ENCODE assay signal across 10 cellular contexts in the genomic region with DNA sequence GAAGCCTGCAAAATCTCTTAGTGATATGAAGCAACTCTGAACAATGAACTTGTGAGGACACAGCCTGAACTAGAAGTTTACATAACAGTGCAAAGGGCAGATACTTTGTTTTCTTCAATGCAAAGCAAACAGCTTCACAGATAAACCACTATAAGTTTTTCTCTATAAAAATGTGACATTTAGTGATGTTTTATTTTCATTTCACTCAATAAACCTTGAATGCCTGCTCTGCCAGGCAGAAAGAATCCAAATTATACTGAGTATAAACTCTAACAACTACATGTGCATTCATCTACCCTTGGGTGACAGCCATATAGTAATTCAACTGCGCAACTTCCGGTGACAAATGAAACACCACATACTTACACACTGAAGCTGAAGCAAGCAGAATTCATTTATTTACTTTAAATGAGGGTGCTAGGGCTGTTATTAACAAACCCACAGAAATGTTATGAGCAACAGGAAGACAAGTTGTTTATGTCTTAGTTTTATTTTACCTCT. TPM values are rescaled to one million over a fixed set of nuclear protein-coding genes. Genes with fewer than 3 reads are reported as not detected.
A peak's percentile ranks its signal among the peaks of the same experiment; 100 is the strongest.
DNase-seq lines count a peak whose midpoint lies in the region; ATAC-seq and TF ChIP-seq lines count a peak whose summit lies in the region.
"Had no signal": no experiment of that assay in that cellular context is flagged by ENCODE, and none has a peak within 500 bp of the region (broad histone marks: within the 10 kb centered on the region; RNA-seq: fewer than 3 reads in every experiment).

No MANE protein-coding gene starts in this region.

- peaks cover 68% of the 10 kb centered on the region for H3K36me3 Mint-ChIP-seq in CD8-positive, alpha-beta T cell
- H3K36me3 Mint-ChIP-seq in natural killer cell, result peaks cover 6% of the 10 kb centered on the region

- no peaks in the 10 kb centered on the region for H3K27me3 Mint-ChIP-seq in CD8-positive, alpha-beta T cell (ENCODE audit: low read depth)
- no peaks in the 10 kb centered on the region for H3K27me3 Mint-ChIP-seq in natural killer cell (ENCODE audit: low read depth in 2 of 2)

- no peak for TF ChIP-seq POLR2A in GM18505 (IDR thresholded peaks at IDR 0.05; ENCODE audit: borderline replicate concordance, extremely low read depth, insufficient read depth, insufficient read length)

- H3K4me1 Mint-ChIP-seq in CD8-positive, alpha-beta T cell (ENCODE audit: low read depth), result peaks cover 45% of the 10 kb centered on the region
- peaks cover 0 to 9% of the 10 kb centered on the region in 2 donors for H3K4me1 Mint-ChIP-seq in natural killer cell
- H3K4me1 Mint-ChIP-seq: neural crest cell had no signal

- no peak overlapping the region for H3K4me3 Mint-ChIP-seq in CD8-positive, alpha-beta T cell
- no peak overlapping the region for H3K4me3 Mint-ChIP-seq in natural killer cell
- H3K4me3 Mint-ChIP-seq: neural crest cell had no signal

- H3K4me1 ChIP-seq in CD8-positive, alpha-beta T cell (ENCODE audit: insufficient read depth, low read length), result peaks cover 15% of the 10 kb centered on the region
- H3K4me1 ChIP-seq in duodenal mucosa (ENCODE audit: control insufficient read depth in 1 of 2, insufficient read depth in 2 of 2, low read length in 2 of 2), result peaks cover 13 to 17% of the 10 kb centered on the region in 2 donors

- H3K9me3 Mint-ChIP-seq in CD8-positive, alpha-beta T cell, result no peaks in the 10 kb centered on the region
- no peaks in the 10 kb centered on the region for H3K9me3 Mint-ChIP-seq in natural killer cell
- H3K9me3 Mint-ChIP-seq: neural crest cell had no signal

- ATAC-seq in CD8-positive, alpha-beta T cell, result peak; percentile 78
- peak in 2 of 3 donors; percentile 24 to 83 for ATAC-seq in natural killer cell
- ATAC-seq in GM18505 (IDR thresholded peaks at IDR 0.05; ENCODE audit: unreplicated experiment), result no peak

- no peaks in the 10 kb centered on the region for H3K27me3 ChIP-seq in CD8-positive, alpha-beta T cell (ENCODE audit: insufficient read depth, low read length)
- no peaks in the 10 kb centered on the region for H3K27me3 ChIP-seq in duodenal mucosa (ENCODE audit: control insufficient read depth in 1 of 2, insufficient read depth in 2 of 2, low read length in 2 of 2)

- intact Hi-C loops in CD8-positive, alpha-beta T cell (cut with DNase I, micrococcal nuclease), result loop anchor here in 1 of 2 experiments (2.0 kb wide), 1 partner anchor 41 kb away; no protein-coding TSS in a partner anchor
- intact Hi-C loops in natural killer cell (cut with micrococcal nuclease), result no loop called here

- CTCF ChIA-PET in CD8-positive, alpha-beta T cell (lab: Charles Lee), result interaction anchor here (1.0 to 1.4 kb wide), 2 partner anchors 39 to 41 kb away, joined by 3 to 5 read pairs; no protein-coding TSS in a partner anchor

- peak overlapping the region in 1 of 2 donors; percentile 19 for H3K9ac ChIP-seq in duodenal mucosa (ENCODE audit: low read depth in 1 of 2, low read length in 2 of 2)

- peak overlapping the region; percentile 86 for H3K27ac Mint-ChIP-seq in CD8-positive, alpha-beta T cell
- no peak overlapping the region for H3K27ac Mint-ChIP-seq in natural killer cell

- peaks cover 27% of the 10 kb centered on the region for H3K36me3 ChIP-seq in CD8-positive, alpha-beta T cell (ENCODE audit: insufficient read depth, low read length)
- peaks cover 11 to 15% of the 10 kb centered on the region in 2 donors for H3K36me3 ChIP-seq in duodenal mucosa (ENCODE audit: control insufficient read depth in 1 of 2, insufficient read depth in 2 of 2, low read length in 2 of 2)

- H3K9me3 ChIP-seq in CD8-positive, alpha-beta T cell (ENCODE audit: low read length), result no peaks in the 10 kb centered on the region
- no peaks in the 10 kb centered on the region for H3K9me3 ChIP-seq in duodenal mucosa (ENCODE audit: control insufficient read depth in 1 of 2, low read length in 2 of 2)

- POLR2A ChIA-PET in CD8-positive, alpha-beta T cell (lab: Charles Lee), result interaction anchor here (0.9 kb wide), 1 partner anchor 10 kb away, joined by 3 read pairs; a partner anchor contains a TSS

- no peak overlapping the region for H3K4me3 ChIP-seq in CD8-positive, alpha-beta T cell (ENCODE audit: low read depth, low read length)
- no peak overlapping the region for H3K4me3 ChIP-seq in duodenal mucosa (ENCODE audit: low read depth in 1 of 2, low read length in 2 of 2)

- no peak for TF ChIP-seq CTCF in CD8-positive, alpha-beta T cell (IDR thresholded peaks at IDR 0.05)
- TF ChIP-seq CTCF in natural killer cell (IDR thresholded peaks at IDR 0.05), result no peak
- no peak for TF ChIP-seq CTCF in GM10266 (IDR thresholded peaks at IDR 0.05; ENCODE audit: control insufficient read depth, insufficient read depth, low read depth, missing control alignments)

- peak in 1 of 7 experiments; percentile 9 for DNase-seq in CD8-positive, alpha-beta T cell
- peak; percentile 53 for DNase-seq in NCI-H226
- no peak for DNase-seq in natural killer cell
- no peak for DNase-seq in iPS-NIHi11 (ENCODE audit: low spot score)
- DNase-seq in NCI-H82 treated with DMSO at 0.1 percent for 48 hours (lab: John Stamatoyannopoulos, UW; ENCODE audit: unreplicated experiment), result no peak
- no peak for DNase-seq in GM10266 (ENCODE audit: extremely low spot score)
- DNase-seq: activated effector memory CD4-positive, alpha-beta T cell treated with anti-CD3 and anti-CD28 coated beads, Interleukin-2, amount 50 U/mL, for 16 hours had no signal

- H3K27ac ChIP-seq in CD8-positive, alpha-beta T cell (ENCODE audit: low read depth, low read length), result peak overlapping the region; percentile 40
- H3K27ac ChIP-seq in duodenal mucosa (ENCODE audit: low read depth, low read length), result peak overlapping the region; percentile 58

RNA-seq across cellular contexts. Expression of a gene that starts 10.3 kb away (rescaled TPM):
- 1 to 10 TPM; 3.0 TPM for total RNA-seq in CD8-positive, alpha-beta T cell
- 1 to 10 TPM; 4.7 to 8.5 (median 7.5) TPM for total RNA-seq in natural killer cell

RNA-seq across cellular contexts. Expression of a gene that starts 58.9 kb away (rescaled TPM):
- under 1 TPM; 0.11 to 0.14 TPM for total RNA-seq in CD8-positive, alpha-beta T cell
- total RNA-seq in natural killer cell, result under 1 TPM; 0.07 to 0.35 (median 0.08) TPM
